ENCODE assay signal across 14 cellular contexts in genomic region chr16:61936522-61936921, GRCh38.
DNase-seq lines count a peak whose midpoint lies in the region; ATAC-seq and TF ChIP-seq lines count a peak whose summit lies in the region.
"Had no signal": no experiment of that assay in that cellular context is flagged by ENCODE, and none has a peak within 500 bp of the region (broad histone marks: within the 10 kb centered on the region; RNA-seq: fewer than 3 reads in every experiment).

No MANE protein-coding gene starts in this region.

- no peaks in the 10 kb centered on the region for H3K36me3 Mint-ChIP-seq in brain
- no peaks in the 10 kb centered on the region for H3K36me3 Mint-ChIP-seq in T-helper 2 cell treated with Interferon-gamma antibody and Interleukin-4, amounts not matched to agents 5 μg/mL and 100 μg/mL, for 36 hours (ENCODE audit: low read depth)
- H3K36me3 Mint-ChIP-seq: activated naive CD4-positive, alpha-beta T cell treated with anti-CD3 and anti-CD28 coated beads, Interleukin-2, amount 10 ng/mL, durations not matched to agents 7 days and 5 days had no signal

- no peak overlapping the region for H3K4me3 ChIP-seq in Loucy (ENCODE audit: low read length, poor library complexity, severe bottlenecking)
- H3K4me3 ChIP-seq: left lung, ovary had no signal

- no peak overlapping the region for H3K27ac ChIP-seq in RWPE1
- H3K27ac ChIP-seq: left lung, ovary had no signal

- peaks cover 42% of the 10 kb centered on the region for H3K4me1 Mint-ChIP-seq in brain
- H3K4me1 Mint-ChIP-seq in T-helper 2 cell treated with Interferon-gamma antibody and Interleukin-4, amounts not matched to agents 5 μg/mL and 100 μg/mL, for 36 hours (ENCODE audit: low read depth) = no peaks in the 10 kb centered on the region
- H3K4me1 Mint-ChIP-seq: activated CD4-positive, alpha-beta memory T cell treated with anti-CD3 and anti-CD28 coated beads, Interleukin-2, amount 10 ng/mL, durations not matched to agents 7 days and 5 days; activated naive CD4-positive, alpha-beta T cell treated with anti-CD3 and anti-CD28 coated beads, Interleukin-2, amount 10 ng/mL, durations not matched to agents 7 days and 5 days; T-helper 17 cell had no signal

- no peak for ATAC-seq in GM21423 (IDR thresholded peaks at IDR 0.05; ENCODE audit: unreplicated experiment)
- ATAC-seq: left lung, T-helper 17 cell had no signal

- H3K4me3 Mint-ChIP-seq in brain = no peak overlapping the region
- H3K4me3 Mint-ChIP-seq in T-helper 2 cell treated with Interferon-gamma antibody and Interleukin-4, amounts not matched to agents 5 μg/mL and 100 μg/mL, for 36 hours = no peak overlapping the region
- H3K4me3 Mint-ChIP-seq: activated CD4-positive, alpha-beta memory T cell treated with anti-CD3 and anti-CD28 coated beads, Interleukin-2, amount 10 ng/mL, durations not matched to agents 7 days and 5 days; activated naive CD4-positive, alpha-beta T cell treated with anti-CD3 and anti-CD28 coated beads, Interleukin-2, amount 10 ng/mL, durations not matched to agents 7 days and 5 days; stimulated activated naive CD8-positive, alpha-beta T cell treated with anti-CD3 and anti-CD28 coated beads, Interleukin-15, Interleukin-2, amounts not matched to agents 100 ng/mL and 50 ng/mL, for 24 hours; T-helper 17 cell had no signal

- H3K9me3 ChIP-seq in Loucy (ENCODE audit: insufficient read depth, low read depth, low read length) = no peaks in the 10 kb centered on the region
- H3K9me3 ChIP-seq: left lung, ovary had no signal

- POLR2A ChIA-PET in RWPE1 (lab: Yijun Ruan, JAX; ENCODE audit: low non-redundant PET) = no interaction called here

- no peaks in the 10 kb centered on the region for H3K4me1 ChIP-seq in Loucy (ENCODE audit: insufficient read depth, low read length, poor library complexity, severe bottlenecking)
- H3K4me1 ChIP-seq: left lung had no signal

- peak; percentile 32; the same call in 1 of the 2 replicates for TF ChIP-seq CTCF in Loucy (conservative IDR thresholded peaks at IDR 0.05; ENCODE audit: low read length)
- peak; percentile 27 to 69 for TF ChIP-seq CTCF in brain (conservative IDR thresholded peaks at IDR 0.05)
- TF ChIP-seq CTCF in RWPE1 (conservative IDR thresholded peaks at IDR 0.05; ENCODE audit: low read depth) = no peak

- no peak overlapping the region for H3K4me2 ChIP-seq in Loucy (ENCODE audit: low read depth, low read length, poor library complexity, severe bottlenecking)

- no peak overlapping the region for H3K27ac Mint-ChIP-seq in brain
- H3K27ac Mint-ChIP-seq in T-helper 2 cell treated with Interferon-gamma antibody and Interleukin-4, amounts not matched to agents 5 μg/mL and 100 μg/mL, for 36 hours = no peak overlapping the region
- H3K27ac Mint-ChIP-seq: activated CD4-positive, alpha-beta memory T cell treated with anti-CD3 and anti-CD28 coated beads, Interleukin-2, amount 10 ng/mL, durations not matched to agents 7 days and 5 days; activated naive CD4-positive, alpha-beta T cell treated with anti-CD3 and anti-CD28 coated beads, Interleukin-2, amount 10 ng/mL, durations not matched to agents 7 days and 5 days; stimulated activated naive CD8-positive, alpha-beta T cell treated with anti-CD3 and anti-CD28 coated beads, Interleukin-15, Interleukin-2, amounts not matched to agents 100 ng/mL and 50 ng/mL, for 24 hours; T-helper 17 cell had no signal

- H3K27me3 ChIP-seq in Loucy (ENCODE audit: insufficient read depth, low read length, poor library complexity, severe bottlenecking) = no peaks in the 10 kb centered on the region
- H3K27me3 ChIP-seq: left lung, ovary had no signal

- no peak overlapping the region for H2AFZ ChIP-seq in Loucy (ENCODE audit: low read length)

- no peaks in the 10 kb centered on the region for H3K9me2 ChIP-seq in Loucy (replicated peaks; ENCODE audit: low read depth, low read length)

- no peak overlapping the region for H3K9ac ChIP-seq in Loucy (ENCODE audit: low read depth, low read length, poor library complexity, severe bottlenecking)

- CTCF ChIA-PET in RWPE1 (lab: Yijun Ruan, JAX) = no interaction called here

- no peaks in the 10 kb centered on the region for H4K20me1 ChIP-seq in Loucy (ENCODE audit: insufficient read depth, low read length, poor library complexity, severe bottlenecking)

- H3K79me2 ChIP-seq in Loucy (ENCODE audit: insufficient read depth, low read length) = no peaks in the 10 kb centered on the region

- no peaks in the 10 kb centered on the region for H3K9me3 Mint-ChIP-seq in brain
- H3K9me3 Mint-ChIP-seq in T-helper 2 cell treated with Interferon-gamma antibody and Interleukin-4, amounts not matched to agents 5 μg/mL and 100 μg/mL, for 36 hours = peaks cover 24% of the 10 kb centered on the region
- H3K9me3 Mint-ChIP-seq: stimulated activated naive CD8-positive, alpha-beta T cell treated with anti-CD3 and anti-CD28 coated beads, Interleukin-15, Interleukin-2, amounts not matched to agents 100 ng/mL and 50 ng/mL, for 24 hours had no signal

- H3K36me3 ChIP-seq in Loucy (ENCODE audit: insufficient read depth, low read length) = no peaks in the 10 kb centered on the region
- H3K36me3 ChIP-seq: left lung, ovary had no signal

- no peaks in the 10 kb centered on the region for H3F3A ChIP-seq in Loucy (ENCODE audit: low read depth)

- H3K27me3 Mint-ChIP-seq in brain = no peaks in the 10 kb centered on the region
- H3K27me3 Mint-ChIP-seq in T-helper 2 cell treated with Interferon-gamma antibody and Interleukin-4, amounts not matched to agents 5 μg/mL and 100 μg/mL, for 36 hours (ENCODE audit: low read depth) = no peaks in the 10 kb centered on the region
- H3K27me3 Mint-ChIP-seq: activated CD4-positive, alpha-beta memory T cell treated with anti-CD3 and anti-CD28 coated beads, Interleukin-2, amount 10 ng/mL, durations not matched to agents 7 days and 5 days; activated naive CD4-positive, alpha-beta T cell treated with anti-CD3 and anti-CD28 coated beads, Interleukin-2, amount 10 ng/mL, durations not matched to agents 7 days and 5 days; stimulated activated naive CD8-positive, alpha-beta T cell treated with anti-CD3 and anti-CD28 coated beads, Interleukin-15, Interleukin-2, amounts not matched to agents 100 ng/mL and 50 ng/mL, for 24 hours; T-helper 17 cell had no signal

- DNase-seq in COR-L47 (lab: John Stamatoyannopoulos, UW) = peak; percentile 40
- DNase-seq in midbrain (lab: John Stamatoyannopoulos, UW) = peak; percentile 31
- DNase-seq in activated naive CD4-positive, alpha-beta T cell (lab: John Stamatoyannopoulos, UW) = no peak
- DNase-seq in RWPE1 (ENCODE audit: low spot score) = no peak
- DNase-seq in T-helper 2 cell treated with Interferon-gamma antibody and Interleukin-4, amounts not matched to agents 5 μg/mL and 100 μg/mL, for 36 hours (ENCODE audit: low spot score) = no peak
- DNase-seq: activated CD4-positive, alpha-beta memory T cell treated with anti-CD3 and anti-CD28 coated beads, Interleukin-2, amount 10 ng/mL, durations not matched to agents 7 days and 5 days; activated naive CD4-positive, alpha-beta T cell treated with anti-CD3 and anti-CD28 coated beads, Interleukin-2, amount 10 ng/mL, durations not matched to agents 7 days and 5 days; left lung; ovary; T-helper 17 cell had no signal

Comparison
In these comparisons a context has a peak if more than half of its experiments do, and no peak if none do; other contexts are left out.
1. DNase-seq: peak in COR-L47 (single experiment) and midbrain (single experiment); none in activated naive CD4-positive, alpha-beta T cell (0 of 4), RWPE1 (single experiment) and T-helper 2 cell treated with Interferon-gamma antibody and Interleukin-4, amounts not matched to agents 5 μg/mL and 100 μg/mL, for 36 hours (single experiment).